Comparison of ENCODE assay signal across 8 cellular contexts in genomic region chr19:42422576-42423461, GRCh38. TPM values are rescaled to one million over a fixed set of nuclear protein-coding genes. Genes with fewer than 3 reads are reported as not detected.
A peak's percentile ranks its signal among the peaks of the same experiment; 100 is the strongest.
DNase-seq lines count a peak whose midpoint lies in the region; ATAC-seq, FAIRE-seq and TF ChIP-seq lines count a peak whose summit lies in the region.

No MANE protein-coding gene starts in this region.

- H3K27me3 ChIP-seq in bronchial epithelial cell (ENCODE audit: control insufficient read depth, insufficient read depth, low read length), result no peaks in the 10 kb centered on the region

- peak; percentile 42 for ATAC-seq in GM19395 (IDR thresholded peaks at IDR 0.05; ENCODE audit: unreplicated experiment)
- peak; percentile 29 for ATAC-seq in HG03460 (IDR thresholded peaks at IDR 0.05; ENCODE audit: unreplicated experiment)

- FAIRE-seq in bronchial epithelial cell (lab: Jason Lieb, UNC), result no peak

- TF ChIP-seq CTCF in bronchial epithelial cell (IDR thresholded peaks at IDR 0.05; ENCODE audit: insufficient read depth, low read length, severe bottlenecking), result no peak

- peak overlapping the region; percentile 59 for H3K4me3 ChIP-seq in bronchial epithelial cell (ENCODE audit: low read depth, low read length)

- DNase-seq in Ammon's horn (ENCODE audit: low spot score) (peak; percentile 65), T-helper 9 cell (peak; percentile 53), bronchial epithelial cell (ENCODE audit: low read depth) (peak; percentile 71), kidney glomerular epithelial cell (lab: John Stamatoyannopoulos, UW) (peak; percentile 10), cortex of kidney (lab: John Stamatoyannopoulos, UW) (no peak)
- peak; percentile 42 for DNase-seq in stimulated activated CD4-positive, alpha-beta T cell treated with anti-CD3 and anti-CD28 coated beads, Interleukin-4, amount 100 ng/mL, for 1 hour

- H3K36me3 ChIP-seq in bronchial epithelial cell (ENCODE audit: control insufficient read depth, insufficient read depth, low read length), result no peaks in the 10 kb centered on the region

RNA-seq across cellular contexts. Expression of gene LIPE, which starts 4.4 kb away (rescaled TPM):
- total RNA-seq in bronchial epithelial cell, result 7.6 and 8.6 TPM in 2 replicates

RNA-seq across cellular contexts. Expression of gene CXCL17, which starts 19.9 kb away (rescaled TPM):
- total RNA-seq in bronchial epithelial cell, result 1.1 and 5.8 TPM in 2 replicates

RNA-seq across cellular contexts. Expression of gene CNFN, which starts 32.7 kb away (rescaled TPM):
- total RNA-seq in bronchial epithelial cell, result 1.7 TPM in 1 of 2 replicates, not detected in the other
